In the genomic region with DNA sequence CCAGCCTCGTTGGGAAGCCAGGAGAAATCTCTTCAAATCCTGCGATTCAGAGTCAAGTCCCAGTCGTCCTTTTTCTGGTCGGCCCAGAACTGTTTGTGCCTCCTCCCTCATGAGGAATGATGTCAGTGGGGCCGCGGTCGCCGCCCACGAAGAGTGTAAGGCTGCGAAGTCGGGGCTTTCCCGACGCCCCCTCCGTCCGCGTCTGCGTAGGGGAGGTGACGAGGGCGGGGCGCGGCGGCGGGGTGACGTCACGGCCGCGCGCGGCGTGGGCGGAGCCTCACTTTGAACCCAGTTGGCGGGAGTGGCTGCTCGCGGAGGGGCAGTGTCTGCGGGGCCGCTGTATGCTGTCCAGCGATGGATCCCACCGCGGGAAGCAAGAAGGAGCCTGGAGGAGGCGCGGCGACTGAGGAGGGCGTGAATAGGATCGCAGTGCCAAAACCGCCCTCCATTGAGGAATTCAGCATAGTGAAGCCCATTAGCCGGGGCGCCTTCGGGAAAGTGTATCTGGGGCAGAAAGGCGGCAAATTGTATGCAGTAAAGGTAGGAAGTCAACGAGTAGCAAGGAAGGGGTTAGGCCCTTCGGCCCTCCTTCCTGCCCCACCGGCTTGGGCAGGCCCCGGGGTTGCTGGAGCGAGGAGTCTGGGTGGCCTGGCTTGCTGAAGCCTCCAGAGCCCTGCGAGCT, we compare ENCODE assay signal across 1 cellular context.
TF ChIP-seq lines count a peak whose summit lies in the region.

MASTL (plus strand) TSS at position 280 of the 682 bp plus-strand sequence; CDS start at position 355, 75 bp downstream.

TF ChIP-seq in HepG2, 621 proteins besides CTCF, POLR2A, EP300 and RAD21 (continued from another document and continues in another):
- no peak for TF ChIP-seq ZNF12 (CRISPR knock-in tag; IDR thresholded peaks at IDR 0.05)
- TF ChIP-seq ZNF512B (CRISPR knock-in tag; IDR thresholded peaks at IDR 0.05; ENCODE audit: borderline replicate concordance) = 0 out of 2 replicates have a peak, but pooled peaks have one; percentile 24
- TF ChIP-seq, protein P1, sequence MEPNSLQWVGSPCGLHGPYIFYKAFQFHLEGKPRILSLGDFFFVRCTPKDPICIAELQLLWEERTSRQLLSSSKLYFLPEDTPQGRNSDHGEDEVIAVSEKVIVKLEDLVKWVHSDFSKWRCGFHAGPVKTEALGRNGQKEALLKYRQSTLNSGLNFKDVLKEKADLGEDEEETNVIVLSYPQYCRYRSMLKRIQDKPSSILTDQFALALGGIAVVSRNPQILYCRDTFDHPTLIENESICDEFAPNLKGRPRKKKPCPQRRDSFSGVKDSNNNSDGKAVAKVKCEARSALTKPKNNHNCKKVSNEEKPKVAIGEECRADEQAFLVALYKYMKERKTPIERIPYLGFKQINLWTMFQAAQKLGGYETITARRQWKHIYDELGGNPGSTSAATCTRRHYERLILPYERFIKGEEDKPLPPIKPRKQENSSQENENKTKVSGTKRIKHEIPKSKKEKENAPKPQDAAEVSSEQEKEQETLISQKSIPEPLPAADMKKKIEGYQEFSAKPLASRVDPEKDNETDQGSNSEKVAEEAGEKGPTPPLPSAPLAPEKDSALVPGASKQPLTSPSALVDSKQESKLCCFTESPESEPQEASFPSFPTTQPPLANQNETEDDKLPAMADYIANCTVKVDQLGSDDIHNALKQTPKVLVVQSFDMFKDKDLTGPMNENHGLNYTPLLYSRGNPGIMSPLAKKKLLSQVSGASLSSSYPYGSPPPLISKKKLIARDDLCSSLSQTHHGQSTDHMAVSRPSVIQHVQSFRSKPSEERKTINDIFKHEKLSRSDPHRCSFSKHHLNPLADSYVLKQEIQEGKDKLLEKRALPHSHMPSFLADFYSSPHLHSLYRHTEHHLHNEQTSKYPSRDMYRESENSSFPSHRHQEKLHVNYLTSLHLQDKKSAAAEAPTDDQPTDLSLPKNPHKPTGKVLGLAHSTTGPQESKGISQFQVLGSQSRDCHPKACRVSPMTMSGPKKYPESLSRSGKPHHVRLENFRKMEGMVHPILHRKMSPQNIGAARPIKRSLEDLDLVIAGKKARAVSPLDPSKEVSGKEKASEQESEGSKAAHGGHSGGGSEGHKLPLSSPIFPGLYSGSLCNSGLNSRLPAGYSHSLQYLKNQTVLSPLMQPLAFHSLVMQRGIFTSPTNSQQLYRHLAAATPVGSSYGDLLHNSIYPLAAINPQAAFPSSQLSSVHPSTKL (CRISPR knock-in tag; IDR thresholded peaks at IDR 0.05) = peak; percentile 48; the same call in 1 of the 2 replicates
- TF ChIP-seq ETV6 (CRISPR knock-in tag; conservative IDR thresholded peaks at IDR 0.05) = 0 out of 2 replicates have a peak, but pooled peaks have one; percentile 28
- TF ChIP-seq, protein P2, sequence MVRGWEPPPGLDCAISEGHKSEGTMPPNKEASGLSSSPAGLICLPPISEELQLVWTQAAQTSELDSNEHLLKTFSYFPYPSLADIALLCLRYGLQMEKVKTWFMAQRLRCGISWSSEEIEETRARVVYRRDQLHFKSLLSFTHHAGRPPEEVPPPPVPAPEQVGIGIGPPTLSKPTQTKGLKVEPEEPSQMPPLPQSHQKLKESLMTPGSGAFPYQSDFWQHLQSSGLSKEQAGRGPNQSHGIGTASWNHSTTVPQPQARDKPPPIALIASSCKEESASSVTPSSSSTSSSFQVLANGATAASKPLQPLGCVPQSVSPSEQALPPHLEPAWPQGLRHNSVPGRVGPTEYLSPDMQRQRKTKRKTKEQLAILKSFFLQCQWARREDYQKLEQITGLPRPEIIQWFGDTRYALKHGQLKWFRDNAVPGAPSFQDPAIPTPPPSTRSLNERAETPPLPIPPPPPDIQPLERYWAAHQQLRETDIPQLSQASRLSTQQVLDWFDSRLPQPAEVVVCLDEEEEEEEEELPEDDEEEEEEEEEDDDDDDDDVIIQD (CRISPR knock-in tag; IDR thresholded peaks at IDR 0.05; ENCODE audit: low read depth) = peak; percentile 48
- TF ChIP-seq, protein P3, sequence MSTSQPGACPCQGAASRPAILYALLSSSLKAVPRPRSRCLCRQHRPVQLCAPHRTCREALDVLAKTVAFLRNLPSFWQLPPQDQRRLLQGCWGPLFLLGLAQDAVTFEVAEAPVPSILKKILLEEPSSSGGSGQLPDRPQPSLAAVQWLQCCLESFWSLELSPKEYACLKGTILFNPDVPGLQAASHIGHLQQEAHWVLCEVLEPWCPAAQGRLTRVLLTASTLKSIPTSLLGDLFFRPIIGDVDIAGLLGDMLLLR (CRISPR knock-in tag; IDR thresholded peaks at IDR 0.05) = 0 out of 2 replicates have a peak, but pooled peaks have one; percentile 26
- peak; percentile 90 for TF ChIP-seq POLR2AphosphoS2 (IDR thresholded peaks at IDR 0.05; ENCODE audit: low read depth, low read length)
- TF ChIP-seq MIXL1 (CRISPR knock-in tag; IDR thresholded peaks at IDR 0.05) = 0 out of 2 replicates have a peak, but pooled peaks have one; percentile 50
- 0 out of 2 replicates have a peak, but pooled peaks have one; percentile 43 for TF ChIP-seq FOXP4 (CRISPR knock-in tag; IDR thresholded peaks at IDR 0.05)
- TF ChIP-seq ATF1 (CRISPR knock-in tag; IDR thresholded peaks at IDR 0.05) = peak; percentile 90
- TF ChIP-seq KLF12 (CRISPR knock-in tag; IDR thresholded peaks at IDR 0.05; ENCODE audit: borderline replicate concordance) = peak; percentile 77; the same call in 1 of the 2 replicates
- TF ChIP-seq, protein P4, sequence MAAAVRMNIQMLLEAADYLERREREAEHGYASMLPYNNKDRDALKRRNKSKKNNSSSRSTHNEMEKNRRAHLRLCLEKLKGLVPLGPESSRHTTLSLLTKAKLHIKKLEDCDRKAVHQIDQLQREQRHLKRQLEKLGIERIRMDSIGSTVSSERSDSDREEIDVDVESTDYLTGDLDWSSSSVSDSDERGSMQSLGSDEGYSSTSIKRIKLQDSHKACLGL (CRISPR knock-in tag; IDR thresholded peaks at IDR 0.05) = no peak
- peak; percentile 76 for TF ChIP-seq ZNF331 (CRISPR knock-in tag; IDR thresholded peaks at IDR 0.05)
- TF ChIP-seq TCF12 (IDR thresholded peaks at IDR 0.05) = no peak
- TF ChIP-seq TCF12 (CRISPR knock-in tag; IDR thresholded peaks at IDR 0.05) = no peak
- TF ChIP-seq SRSF9 (IDR thresholded peaks at IDR 0.05; ENCODE audit: borderline replicate concordance, insufficient read depth, low read depth, low read length, poor library complexity, severe bottlenecking) = no peak
- TF ChIP-seq CENPBD1 (CRISPR knock-in tag; IDR thresholded peaks at IDR 0.05; ENCODE audit: borderline replicate concordance, low read depth) = no peak; the same call in 1 of the 2 replicates
- TF ChIP-seq ZNF580 (CRISPR knock-in tag; IDR thresholded peaks at IDR 0.05; ENCODE audit: borderline replicate concordance, low read depth) = peak; percentile 63; the same call in 1 of the 2 replicates
- peak; percentile 93 for TF ChIP-seq HDAC1 (CRISPR knock-in tag; IDR thresholded peaks at IDR 0.05)
- TF ChIP-seq KLF11 (CRISPR knock-in tag; IDR thresholded peaks at IDR 0.05) = peak; percentile 79
- 0 out of 2 replicates have a peak, but pooled peaks have one; percentile 21 for TF ChIP-seq ZNF878 (CRISPR knock-in tag; IDR thresholded peaks at IDR 0.05)
- no peak for TF ChIP-seq SMAD3 (CRISPR knock-in tag; IDR thresholded peaks at IDR 0.05)
- TF ChIP-seq PHF8 (CRISPR knock-in tag; IDR thresholded peaks at IDR 0.05) = peak; percentile 62
- no peak for TF ChIP-seq KLF15 (CRISPR knock-in tag; IDR thresholded peaks at IDR 0.05; ENCODE audit: borderline replicate concordance)
- TF ChIP-seq ZSCAN21 (CRISPR knock-in tag; IDR thresholded peaks at IDR 0.05; ENCODE audit: borderline replicate concordance) = peak; percentile 91
- TF ChIP-seq ZNF543 (CRISPR knock-in tag; IDR thresholded peaks at IDR 0.05) = no peak; the same call in 1 of the 2 replicates
- no peak for TF ChIP-seq RBM22 (optimal IDR thresholded peaks at IDR 0.05; ENCODE audit: low read length)
- TF ChIP-seq TEAD3 (CRISPR knock-in tag; optimal IDR thresholded peaks at IDR 0.05; ENCODE audit: borderline replicate concordance) = peak; percentile 50
- TF ChIP-seq ZNF563 (CRISPR knock-in tag; IDR thresholded peaks at IDR 0.05) = peak; percentile 30; the same call in 1 of the 2 replicates
- TF ChIP-seq, protein P5, sequence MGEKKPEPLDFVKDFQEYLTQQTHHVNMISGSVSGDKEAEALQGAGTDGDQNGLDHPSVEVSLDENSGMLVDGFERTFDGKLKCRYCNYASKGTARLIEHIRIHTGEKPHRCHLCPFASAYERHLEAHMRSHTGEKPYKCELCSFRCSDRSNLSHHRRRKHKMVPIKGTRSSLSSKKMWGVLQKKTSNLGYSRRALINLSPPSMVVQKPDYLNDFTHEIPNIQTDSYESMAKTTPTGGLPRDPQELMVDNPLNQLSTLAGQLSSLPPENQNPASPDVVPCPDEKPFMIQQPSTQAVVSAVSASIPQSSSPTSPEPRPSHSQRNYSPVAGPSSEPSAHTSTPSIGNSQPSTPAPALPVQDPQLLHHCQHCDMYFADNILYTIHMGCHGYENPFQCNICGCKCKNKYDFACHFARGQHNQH (CRISPR knock-in tag; IDR thresholded peaks at IDR 0.05) = peak; percentile 73; the same call in 1 of the 2 replicates
- TF ChIP-seq ATF7 (IDR thresholded peaks at IDR 0.05) = peak; percentile 97
- peak; percentile 84 for TF ChIP-seq ATF7 (CRISPR knock-in tag; IDR thresholded peaks at IDR 0.05)
- peak; percentile 64; the same call in 1 of the 2 replicates for TF ChIP-seq MEIS1 (CRISPR knock-in tag; IDR thresholded peaks at IDR 0.05; ENCODE audit: borderline replicate concordance)
- 0 out of 2 replicates have a peak, but pooled peaks have one; percentile 24 for TF ChIP-seq SNAI1 (CRISPR knock-in tag; IDR thresholded peaks at IDR 0.05; ENCODE audit: borderline replicate concordance)
- no peak for TF ChIP-seq ZNF251 (CRISPR knock-in tag; IDR thresholded peaks at IDR 0.05)
- peak; percentile 78; the same call in 1 of the 2 replicates for TF ChIP-seq ZSCAN30 (CRISPR knock-in tag; IDR thresholded peaks at IDR 0.05)
- peak; percentile 71; the same call in 1 of the 2 replicates for TF ChIP-seq RFX5 (IDR thresholded peaks at IDR 0.05; ENCODE audit: low read depth, low read length)
- TF ChIP-seq THYN1 (CRISPR knock-in tag; IDR thresholded peaks at IDR 0.05; ENCODE audit: borderline replicate concordance, low read depth) = no peak
- TF ChIP-seq ZNF205 (CRISPR knock-in tag; IDR thresholded peaks at IDR 0.05) = peak; percentile 59; the same call in 1 of the 2 replicates
- TF ChIP-seq, protein P6, sequence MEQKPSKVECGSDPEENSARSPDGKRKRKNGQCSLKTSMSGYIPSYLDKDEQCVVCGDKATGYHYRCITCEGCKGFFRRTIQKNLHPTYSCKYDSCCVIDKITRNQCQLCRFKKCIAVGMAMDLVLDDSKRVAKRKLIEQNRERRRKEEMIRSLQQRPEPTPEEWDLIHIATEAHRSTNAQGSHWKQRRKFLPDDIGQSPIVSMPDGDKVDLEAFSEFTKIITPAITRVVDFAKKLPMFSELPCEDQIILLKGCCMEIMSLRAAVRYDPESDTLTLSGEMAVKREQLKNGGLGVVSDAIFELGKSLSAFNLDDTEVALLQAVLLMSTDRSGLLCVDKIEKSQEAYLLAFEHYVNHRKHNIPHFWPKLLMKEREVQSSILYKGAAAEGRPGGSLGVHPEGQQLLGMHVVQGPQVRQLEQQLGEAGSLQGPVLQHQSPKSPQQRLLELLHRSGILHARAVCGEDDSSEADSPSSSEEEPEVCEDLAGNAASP (CRISPR knock-in tag; IDR thresholded peaks at IDR 0.05; ENCODE audit: borderline replicate concordance) = 0 out of 2 replicates have a peak, but pooled peaks have one; percentile 12
